8 cellular contexts compared by ENCODE assay signal in the genomic region with DNA sequence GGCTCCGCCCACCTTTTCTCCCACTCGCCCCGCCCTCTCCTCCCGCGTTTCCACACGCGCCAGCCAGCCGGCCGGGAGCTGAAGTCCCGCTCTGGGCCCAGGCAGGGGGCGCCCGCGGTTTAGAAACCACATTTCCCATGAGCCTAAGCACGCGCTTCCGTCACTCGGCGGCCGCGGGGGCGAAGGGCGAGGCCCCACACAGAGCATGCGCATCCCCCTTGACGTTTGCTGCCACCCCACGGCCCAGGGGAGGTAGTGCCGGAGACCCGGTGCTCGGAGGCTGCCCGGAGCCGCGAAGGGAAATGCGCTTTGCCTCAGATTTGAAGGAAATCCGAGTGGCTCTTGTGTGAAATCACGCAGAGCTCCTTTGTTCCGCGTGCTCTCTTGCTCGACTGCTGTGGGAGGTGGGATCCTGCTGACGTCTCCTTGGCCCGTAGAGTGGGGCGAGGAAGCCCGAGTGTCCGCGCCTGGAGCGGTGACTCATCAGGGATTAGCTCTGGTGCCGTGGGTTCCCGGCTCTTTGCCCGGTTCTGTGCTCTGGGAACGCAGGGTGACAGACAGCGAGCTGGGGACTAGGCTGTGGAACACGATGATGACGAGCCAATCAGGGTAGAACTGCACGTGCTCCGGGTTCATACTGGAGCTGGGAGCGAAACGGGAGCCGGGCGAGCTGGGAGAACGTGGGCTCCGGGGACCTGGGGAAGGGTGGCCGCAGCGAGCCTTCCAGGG. TPM values are rescaled to one million over a fixed set of nuclear protein-coding genes. Genes with fewer than 3 reads are reported as not detected.
DNase-seq lines count a peak whose midpoint lies in the region; ATAC-seq and TF ChIP-seq lines count a peak whose summit lies in the region.

No MANE protein-coding gene starts in this region.

- no peaks in the 10 kb centered on the region for H4K20me1 ChIP-seq in SU-DHL-6 (ENCODE audit: low read depth, low read length)

- no peaks in the 10 kb centered on the region for H3K79me2 ChIP-seq in SU-DHL-6 (ENCODE audit: insufficient read depth, low read length)

- peak; percentile 83 for TF ChIP-seq CTCF in GM12873 (IDR thresholded peaks at IDR 0.05; ENCODE audit: insufficient read depth, low read depth, low read length, missing control alignments)
- TF ChIP-seq CTCF in SU-DHL-6 (IDR thresholded peaks at IDR 0.05; ENCODE audit: insufficient read depth, low read length, poor library complexity, severe bottlenecking) = peak; percentile 86
- TF ChIP-seq CTCF in upper lobe of left lung (IDR thresholded peaks at IDR 0.05) = peak; percentile 89 to 99 (median 97)

- H3K4me2 ChIP-seq in SU-DHL-6 (ENCODE audit: low read depth, low read length, poor library complexity, severe bottlenecking) = peak overlapping the region; percentile 90

- intact Hi-C loops in cardiac septum (cut with DNase I) = loop anchor here (5.0 to 10.0 kb wide), 5 partner anchors 177 to 1020 kb away; partner anchors contain the start of genes ARID4B, GGPS1, LGALS8 and LYST

- H3K4me3 ChIP-seq in SU-DHL-6 (ENCODE audit: insufficient read depth, low read length, poor library complexity, severe bottlenecking) = peak overlapping the region; percentile 71
- peak overlapping the region; percentile 86 for H3K4me3 ChIP-seq in adipocyte (ENCODE audit: low read length)
- peak overlapping the region; percentile 67 to 92 (median 84) for H3K4me3 ChIP-seq in upper lobe of left lung

- TF ChIP-seq EP300 in upper lobe of left lung (IDR thresholded peaks at IDR 0.05) = peak in 1 of 4 donors; percentile 37

- peak overlapping the region; percentile 92 for H2AFZ ChIP-seq in SU-DHL-6 (ENCODE audit: low read depth, low read length, severe bottlenecking)

- no peaks in the 10 kb centered on the region for H3K9me3 ChIP-seq in SU-DHL-6 (ENCODE audit: insufficient read depth, low read length)
- H3K9me3 ChIP-seq in adipocyte (ENCODE audit: control insufficient read depth, low read length) = no peaks in the 10 kb centered on the region
- no peaks in the 10 kb centered on the region for H3K9me3 ChIP-seq in upper lobe of left lung

- H3K9ac ChIP-seq in SU-DHL-6 (ENCODE audit: low read length) (peak overlapping the region; percentile 78), adipocyte (ENCODE audit: low read length) (peak overlapping the region; percentile 96)

- DNase-seq in NCI-H128 (lab: John Stamatoyannopoulos, UW; ENCODE audit: unreplicated experiment) = peak; percentile 99
- peak; percentile 100 for DNase-seq in adipocyte (ENCODE audit: low read depth)
- DNase-seq in cardiac septum (ENCODE audit: low spot score) = peak; percentile 99
- peak; percentile 99 for DNase-seq in pons (ENCODE audit: low spot score)
- DNase-seq in upper lobe of left lung = peak; percentile 99

- TF ChIP-seq POLR2A in upper lobe of left lung (IDR thresholded peaks at IDR 0.05) = peak in 2 of 4 donors; percentile 75 to 88

- 0% methylated on average over 20 to 45 of the region's 61 CpGs for WGBS in upper lobe of left lung, 2 donors

- H3K27me3 ChIP-seq in SU-DHL-6 (ENCODE audit: low read length) (no peaks in the 10 kb centered on the region), adipocyte (replicated peaks; ENCODE audit: control insufficient read depth, insufficient read depth, low read length) (no peaks in the 10 kb centered on the region), upper lobe of left lung (no peaks in the 10 kb centered on the region)

- H3K36me3 ChIP-seq in SU-DHL-6 (ENCODE audit: low read length) (no peaks in the 10 kb centered on the region), adipocyte (ENCODE audit: control insufficient read depth, insufficient read depth, low read length, severe bottlenecking) (no peaks in the 10 kb centered on the region), upper lobe of left lung (no peaks in the 10 kb centered on the region)

- H3K4me1 ChIP-seq in adipocyte (ENCODE audit: control insufficient read depth, insufficient read depth, low read length) = peaks cover 10% of the 10 kb centered on the region
- peaks cover 12 to 15% (median 13%) of the 10 kb centered on the region in 4 donors for H3K4me1 ChIP-seq in upper lobe of left lung

- H3F3A ChIP-seq in SU-DHL-6 (ENCODE audit: insufficient read depth) = peaks cover 9% of the 10 kb centered on the region; the same call in 1 of the 2 replicates

- H3K9me2 ChIP-seq in SU-DHL-6 (replicated peaks; ENCODE audit: insufficient read depth, low read length) = no peaks in the 10 kb centered on the region

- ATAC-seq in HG02759 (IDR thresholded peaks at IDR 0.05; ENCODE audit: unreplicated experiment) (peak; percentile 81), upper lobe of left lung (ENCODE audit: low FRiP score in 2 of 2) (peak; percentile 96 to 99)

- H3K27ac ChIP-seq in SU-DHL-6 (ENCODE audit: low read depth, low read length) (peak overlapping the region; percentile 44), upper lobe of left lung (peak overlapping the region; percentile 96 to 99 (median 98))

RNA-seq across cellular contexts. Expression of gene B3GALNT2, which starts 0.4 kb away (rescaled TPM):
- total RNA-seq in cardiac septum (21.1 TPM), upper lobe of left lung (10 to 100 TPM; 11.0 to 27.3 (median 22.1) TPM)

Comparison
In these comparisons a context has a peak if more than half of its experiments do, and no peak if none do; other contexts are left out.
1. Peak in every context shown above with its lines: DNase-seq, ATAC-seq, H3K4me3 ChIP-seq and H3K27ac ChIP-seq.